16 cellular contexts compared by ENCODE assay signal in genomic region chr1:55987491-55988255, GRCh38.
DNase-seq lines count a peak whose midpoint lies in the region; ATAC-seq and TF ChIP-seq lines count a peak whose summit lies in the region.
"Had no signal": no experiment of that assay in that cellular context is flagged by ENCODE, and none has a peak within 500 bp of the region (broad histone marks: within the 10 kb centered on the region; RNA-seq: fewer than 3 reads in every experiment).

No MANE protein-coding gene starts in this region.

- no peak for TF ChIP-seq CTCF in WTC11 (IDR thresholded peaks at IDR 0.05)
- TF ChIP-seq CTCF in left ventricle myocardium inferior (IDR thresholded peaks at IDR 0.05; ENCODE audit: borderline replicate concordance): no peak

- peaks cover 23% of the 10 kb centered on the region for H3K27me3 Mint-ChIP-seq in WTC11 (ENCODE audit: low read depth)
- no peaks in the 10 kb centered on the region for H3K27me3 Mint-ChIP-seq in activated naive CD4-positive, alpha-beta T cell treated with anti-CD3 and anti-CD28 coated beads for 36 hours (ENCODE audit: low read depth)

- H3K27ac Mint-ChIP-seq in WTC11: no peak overlapping the region
- no peak overlapping the region for H3K27ac Mint-ChIP-seq in activated naive CD4-positive, alpha-beta T cell treated with anti-CD3 and anti-CD28 coated beads for 36 hours
- H3K27ac Mint-ChIP-seq: immature natural killer cell; nephron progenitor cell; T-helper 1 cell treated with Interleukin-12 subunit alpha and Interleukin-12 subunit beta and Interleukin-4 antibody, amounts not matched to agents 30 μg/mL and 1 μg/mL, for 36 hours had no signal

- DNase-seq in GM03348 (ENCODE audit: low spot score) (peak; percentile 11), WTC11 (ENCODE audit: low spot score) (no peak), left ventricle myocardium inferior (no peak), pons (ENCODE audit: low spot score) (peak; percentile 2), erythroblast (lab: John Stamatoyannopoulos, UW) (no peak), NCI-H1930 (lab: John Stamatoyannopoulos, UW) (no peak)
- DNase-seq in activated naive CD4-positive, alpha-beta T cell treated with anti-CD3 and anti-CD28 coated beads for 36 hours: no peak
- DNase-seq: activated CD4-positive, CD25-positive, alpha-beta regulatory T cell; activated CD8-positive, alpha-beta memory T cell treated with anti-CD3 and anti-CD28 coated beads for 24 hours; immature natural killer cell; NCI-H1694 treated with DMSO at 0.1 percent for 48 hours; nephron progenitor cell; SIG-M5 had no signal

- POLR2A ChIA-PET in WTC11 (lab: Charles Lee): no interaction called here

- ATAC-seq in WTC11: peak; percentile 69
- ATAC-seq in HG03039 (IDR thresholded peaks at IDR 0.05; ENCODE audit: unreplicated experiment): no peak

- no peak overlapping the region for H3K4me3 Mint-ChIP-seq in WTC11
- no peak overlapping the region for H3K4me3 Mint-ChIP-seq in activated naive CD4-positive, alpha-beta T cell treated with anti-CD3 and anti-CD28 coated beads for 36 hours
- H3K4me3 Mint-ChIP-seq: central memory CD8-positive, alpha-beta T cell; immature natural killer cell; nephron progenitor cell; T-helper 1 cell treated with Interleukin-12 subunit alpha and Interleukin-12 subunit beta and Interleukin-4 antibody, amounts not matched to agents 30 μg/mL and 1 μg/mL, for 36 hours had no signal

- peaks cover 13% of the 10 kb centered on the region for H3K4me1 Mint-ChIP-seq in WTC11
- no peaks in the 10 kb centered on the region for H3K4me1 Mint-ChIP-seq in activated naive CD4-positive, alpha-beta T cell treated with anti-CD3 and anti-CD28 coated beads for 36 hours (ENCODE audit: low read depth)
- H3K4me1 Mint-ChIP-seq: central memory CD8-positive, alpha-beta T cell; immature natural killer cell; nephron progenitor cell had no signal

- H3K9me3 Mint-ChIP-seq in WTC11: no peaks in the 10 kb centered on the region
- H3K9me3 Mint-ChIP-seq in activated naive CD4-positive, alpha-beta T cell treated with anti-CD3 and anti-CD28 coated beads for 36 hours: no peaks in the 10 kb centered on the region
- H3K9me3 Mint-ChIP-seq: immature natural killer cell; nephron progenitor cell; T-helper 1 cell treated with Interleukin-12 subunit alpha and Interleukin-12 subunit beta and Interleukin-4 antibody, amounts not matched to agents 30 μg/mL and 1 μg/mL, for 36 hours had no signal

- CTCF ChIA-PET in WTC11 (lab: Charles Lee): no interaction called here
- CTCF ChIA-PET in activated naive CD4-positive, alpha-beta T cell treated with anti-CD3 and anti-CD28 coated beads for 36 hours (lab: Charles Lee): no interaction called here

- TF ChIP-seq POLR2A in erythroblast (IDR thresholded peaks at IDR 0.05; ENCODE audit: low read length): no peak

- H3K36me3 Mint-ChIP-seq in WTC11: no peaks in the 10 kb centered on the region
- H3K36me3 Mint-ChIP-seq in activated naive CD4-positive, alpha-beta T cell treated with anti-CD3 and anti-CD28 coated beads for 36 hours (ENCODE audit: low read depth): no peaks in the 10 kb centered on the region
- H3K36me3 Mint-ChIP-seq: immature natural killer cell had no signal

- intact Hi-C loops in left ventricle myocardium inferior (cut with micrococcal nuclease): no loop called here
- intact Hi-C loops in activated naive CD4-positive, alpha-beta T cell treated with anti-CD3 and anti-CD28 coated beads for 36 hours (cut with micrococcal nuclease): no loop called here

- H3K4me1 ChIP-seq in left ventricle myocardium inferior: peaks cover 8% of the 10 kb centered on the region

- no peaks in the 10 kb centered on the region for H3K9me3 ChIP-seq in left ventricle myocardium inferior (replicated peaks)

- no peak overlapping the region for H3K4me3 ChIP-seq in left ventricle myocardium inferior

- H3K36me3 ChIP-seq in left ventricle myocardium inferior: no peaks in the 10 kb centered on the region

- H3K27me3 ChIP-seq in left ventricle myocardium inferior (ENCODE audit: low read depth): no peaks in the 10 kb centered on the region

- H3K27ac ChIP-seq in left ventricle myocardium inferior (replicated peaks): peak overlapping the region; percentile 20

TF ChIP-seq in WTC11, 78 proteins besides CTCF, POLR2A, EP300 and RAD21:
- TF ChIP-seq SOX15 (CRISPR knock-in tag; IDR thresholded peaks at IDR 0.05) (no peak), ATF6 (CRISPR knock-in tag; IDR thresholded peaks at IDR 0.05) (no peak), NFE2L1 (CRISPR knock-in tag; IDR thresholded peaks at IDR 0.05) (no peak), ZNF317 (CRISPR knock-in tag; IDR thresholded peaks at IDR 0.05; ENCODE audit: borderline replicate concordance, low read depth) (no peak), AFF4 (CRISPR knock-in tag; IDR thresholded peaks at IDR 0.05; ENCODE audit: borderline replicate concordance) (no peak), ATF1 (CRISPR knock-in tag; IDR thresholded peaks at IDR 0.05) (no peak), ZBTB21 (CRISPR knock-in tag; IDR thresholded peaks at IDR 0.05; ENCODE audit: borderline replicate concordance) (no peak), ELF4 (CRISPR knock-in tag; IDR thresholded peaks at IDR 0.05; ENCODE audit: low read depth) (no peak), FOXP4 (CRISPR knock-in tag; IDR thresholded peaks at IDR 0.05) (no peak), FOXP1 (CRISPR knock-in tag; IDR thresholded peaks at IDR 0.05; ENCODE audit: borderline replicate concordance) (no peak)

Comparison
In these comparisons a context has a peak if more than half of its experiments do, and no peak if none do; other contexts are left out.
1. DNase-seq: peak in GM03348 (single experiment) and pons (single experiment); none in WTC11 (single experiment), left ventricle myocardium inferior (single experiment), erythroblast (0 of 2), activated naive CD4-positive, alpha-beta T cell treated with anti-CD3 and anti-CD28 coated beads for 36 hours (single experiment) and NCI-H1930 (0 of 2).